11 cellular contexts compared by ENCODE assay signal in genomic region chr11:64653388-64653973, GRCh38.
DNase-seq lines count a peak whose midpoint lies in the region; ATAC-seq and TF ChIP-seq lines count a peak whose summit lies in the region.
"Had no signal": no experiment of that assay in that cellular context is flagged by ENCODE, and none has a peak within 500 bp of the region (broad histone marks: within the 10 kb centered on the region; RNA-seq: fewer than 3 reads in every experiment).

No MANE protein-coding gene starts in this region.

- H4K91ac ChIP-seq in H9 (ENCODE audit: insufficient read length, low read depth, low read length) = no peak overlapping the region

- ATAC-seq in stimulated activated naive B cell treated with anti-CD40 and anti-IgM and Interleukin-4, amounts not matched to agents 10 μg/mL and 1 μg/mL and 100 μg/mL, for 72 hours (replicated peaks) = no peak
- ATAC-seq in foreskin keratinocyte = no peak
- no peak for ATAC-seq in GM21723 (IDR thresholded peaks at IDR 0.05; ENCODE audit: unreplicated experiment)

- no peak for TF ChIP-seq CTCF in H9 (conservative IDR thresholded peaks at IDR 0.05)
- TF ChIP-seq CTCF in foreskin keratinocyte (conservative IDR thresholded peaks at IDR 0.05) = no peak

- H3K4ac ChIP-seq in H9 (ENCODE audit: low read depth, low read length) = no peak overlapping the region

- H3K23ac ChIP-seq in H9 (ENCODE audit: insufficient read length, low read depth, low read length) = no peak overlapping the region

- no peaks in the 10 kb centered on the region for H3K79me1 ChIP-seq in H9 (ENCODE audit: insufficient read depth, low read depth, low read length, poor library complexity, severe bottlenecking)

- H3K27ac ChIP-seq in H9 (ENCODE audit: insufficient read length, low read depth, low read length) = no peak overlapping the region
- H3K27ac ChIP-seq in foreskin keratinocyte = no peak overlapping the region
- H3K27ac ChIP-seq: esophagus squamous epithelium, neutrophil, tibial artery had no signal

- H3K4me1 ChIP-seq in H9 (ENCODE audit: insufficient read depth, low read length) = no peaks in the 10 kb centered on the region
- peaks cover 20% of the 10 kb centered on the region for H3K4me1 ChIP-seq in NT2/D1 (ENCODE audit: insufficient read depth, insufficient read length)
- peaks cover 10% of the 10 kb centered on the region for H3K4me1 ChIP-seq in iPS-15b (ENCODE audit: control insufficient read depth, insufficient read depth, low read length)
- H3K4me1 ChIP-seq in foreskin keratinocyte = no peaks in the 10 kb centered on the region

- H2BK15ac ChIP-seq in H9 (ENCODE audit: low read depth, low read length) = no peak overlapping the region

- no peak overlapping the region for H2BK12ac ChIP-seq in H9 (ENCODE audit: insufficient read length, low read depth, low read length)

- no peak for DNase-seq in H9
- no peak for DNase-seq in NT2/D1 (ENCODE audit: low read depth, low spot score)
- no peak for DNase-seq in stimulated activated naive B cell treated with anti-CD40 and anti-IgM and Interleukin-4, amounts not matched to agents 10 μg/mL and 1 μg/mL and 100 μg/mL, for 72 hours
- DNase-seq in foreskin keratinocyte = no peak
- no peak for DNase-seq in activated T-cell treated with anti-CD3 and anti-CD28 coated beads, Interleukin-2, amount 50 U/mL, for 1 hour
- DNase-seq: esophagus squamous epithelium had no signal

- peak overlapping the region; percentile 30 for H3K4me2 ChIP-seq in H9 (ENCODE audit: insufficient read depth, insufficient read length, low read length)

- H3K4me1 Mint-ChIP-seq in H9 = peaks cover 8 to 38% of the 10 kb centered on the region in 2 experiments
- H3K4me1 Mint-ChIP-seq in stimulated activated naive B cell treated with anti-CD40 and anti-IgM and Interleukin-4, amounts not matched to agents 10 μg/mL and 1 μg/mL and 100 μg/mL, for 72 hours = peaks cover 30 to 42% of the 10 kb centered on the region in 2 donors

- H3K14ac ChIP-seq in H9 (ENCODE audit: insufficient read depth, low read length) = no peak overlapping the region

- H3K23me2 ChIP-seq in H9 (ENCODE audit: insufficient read length, low read depth, low read length, poor library complexity, severe bottlenecking) = peaks cover 3% of the 10 kb centered on the region

- WGBS in H9 (ENCODE audit: extremely low coverage, insufficient read length, low lambda C conversion rate) = no CpG with 5 or more reads among the region's 13 CpGs

- H2AFZ ChIP-seq in H9 (ENCODE audit: low read length) = no peak overlapping the region

- H2AK5ac ChIP-seq in H9 (ENCODE audit: insufficient read length, low read length) = no peak overlapping the region

- H3K27me3 ChIP-seq in H9 (ENCODE audit: insufficient read depth, low read length) = no peaks in the 10 kb centered on the region; the same call in 1 of the 2 replicates
- no peaks in the 10 kb centered on the region for H3K27me3 ChIP-seq in NT2/D1 (ENCODE audit: insufficient read depth, insufficient read length)
- no peaks in the 10 kb centered on the region for H3K27me3 ChIP-seq in iPS-15b (ENCODE audit: control insufficient read depth, insufficient read depth, low read length)
- peaks cover 7% of the 10 kb centered on the region for H3K27me3 ChIP-seq in foreskin keratinocyte
- H3K27me3 ChIP-seq: neutrophil had no signal

- no peaks in the 10 kb centered on the region for H3K79me2 ChIP-seq in H9 (ENCODE audit: insufficient read depth, low read length)

- no peak overlapping the region for H2BK20ac ChIP-seq in H9 (ENCODE audit: low read depth, low read length, poor library complexity, severe bottlenecking)

- H3T11ph ChIP-seq in H9 (ENCODE audit: low read length) = no peak overlapping the region

- no peak overlapping the region for H3K4me3 ChIP-seq in NT2/D1 (ENCODE audit: insufficient read length, low read depth)
- peak overlapping the region; percentile 41 for H3K4me3 ChIP-seq in iPS-15b (ENCODE audit: low read depth, low read length)
- H3K4me3 ChIP-seq: esophagus squamous epithelium, tibial artery had no signal

- no peaks in the 10 kb centered on the region for H3K9me3 Mint-ChIP-seq in H9
- H3K9me3 Mint-ChIP-seq in stimulated activated naive B cell treated with anti-CD40 and anti-IgM and Interleukin-4, amounts not matched to agents 10 μg/mL and 1 μg/mL and 100 μg/mL, for 72 hours = no peaks in the 10 kb centered on the region

- peak overlapping the region in 1 of 2 experiments; percentile 50; a peak in 2 of 5 replicates for H3K4me3 Mint-ChIP-seq in H9
- H3K4me3 Mint-ChIP-seq in stimulated activated naive B cell treated with anti-CD40 and anti-IgM and Interleukin-4, amounts not matched to agents 10 μg/mL and 1 μg/mL and 100 μg/mL, for 72 hours = no peak overlapping the region
- H3K4me3 Mint-ChIP-seq: activated naive CD8-positive, alpha-beta T cell had no signal

- H3K9ac ChIP-seq in H9 (ENCODE audit: extremely low read depth, insufficient read length, low read length) (no peak overlapping the region), NT2/D1 (ENCODE audit: insufficient read length, low read depth) (peak overlapping the region; percentile 26), iPS-15b (ENCODE audit: low read depth, low read length) (no peak overlapping the region)

- no peaks in the 10 kb centered on the region; a peak in 1 of 7 replicates for H3K36me3 Mint-ChIP-seq in H9 (ENCODE audit: insufficient read depth in 1 of 3, low read depth in 3 of 3)
- no peaks in the 10 kb centered on the region for H3K36me3 Mint-ChIP-seq in stimulated activated naive B cell treated with anti-CD40 and anti-IgM and Interleukin-4, amounts not matched to agents 10 μg/mL and 1 μg/mL and 100 μg/mL, for 72 hours
- H3K36me3 Mint-ChIP-seq: activated naive CD8-positive, alpha-beta T cell had no signal

- H4K5ac ChIP-seq in H9 (ENCODE audit: insufficient read length, low read depth, low read length) = no peak overlapping the region

- H2BK120ac ChIP-seq in H9 (ENCODE audit: low read depth, low read length, poor library complexity, severe bottlenecking) = no peak overlapping the region

- H3K9me3 ChIP-seq in H9 (ENCODE audit: control insufficient read depth, low read depth, low read length) (no peaks in the 10 kb centered on the region), NT2/D1 (ENCODE audit: insufficient read depth, low read length) (no peaks in the 10 kb centered on the region), iPS-15b (ENCODE audit: control insufficient read depth, insufficient read depth, low read length) (no peaks in the 10 kb centered on the region)
- H3K9me3 ChIP-seq: esophagus squamous epithelium, neutrophil, tibial artery had no signal

- H3K36me3 ChIP-seq in NT2/D1 (ENCODE audit: insufficient read depth, insufficient read length, low read length) (no peaks in the 10 kb centered on the region), iPS-15b (ENCODE audit: control insufficient read depth, insufficient read depth, low read length) (no peaks in the 10 kb centered on the region)
- H3K36me3 ChIP-seq: esophagus squamous epithelium, neutrophil, tibial artery had no signal

- H3K27me3 Mint-ChIP-seq in H9 (ENCODE audit: low read depth) = peaks cover 24% of the 10 kb centered on the region
- peaks cover 14 to 26% of the 10 kb centered on the region in 2 donors for H3K27me3 Mint-ChIP-seq in stimulated activated naive B cell treated with anti-CD40 and anti-IgM and Interleukin-4, amounts not matched to agents 10 μg/mL and 1 μg/mL and 100 μg/mL, for 72 hours

- H4K8ac ChIP-seq in H9 (replicated peaks; ENCODE audit: insufficient read length, low read depth, low read length) = no peak overlapping the region

- no peak overlapping the region for H3K56ac ChIP-seq in H9 (ENCODE audit: insufficient read length, low read depth, low read length)

- H2BK5ac ChIP-seq in H9 (ENCODE audit: insufficient read length, low read length) = no peak overlapping the region

- H3K27ac Mint-ChIP-seq in H9 = no peak overlapping the region; a peak in 1 of 7 replicates
- H3K27ac Mint-ChIP-seq in stimulated activated naive B cell treated with anti-CD40 and anti-IgM and Interleukin-4, amounts not matched to agents 10 μg/mL and 1 μg/mL and 100 μg/mL, for 72 hours = peak overlapping the region; percentile 70
- H3K27ac Mint-ChIP-seq: activated naive CD8-positive, alpha-beta T cell had no signal

- no peaks in the 10 kb centered on the region for H4K20me1 ChIP-seq in H9 (ENCODE audit: control insufficient read depth, insufficient read depth, insufficient read length)

- H3K18ac ChIP-seq in H9 (ENCODE audit: insufficient read length, low read depth, low read length) = no peak overlapping the region
